Comparison of ENCODE assay signal across 11 cellular contexts in the genomic region with DNA sequence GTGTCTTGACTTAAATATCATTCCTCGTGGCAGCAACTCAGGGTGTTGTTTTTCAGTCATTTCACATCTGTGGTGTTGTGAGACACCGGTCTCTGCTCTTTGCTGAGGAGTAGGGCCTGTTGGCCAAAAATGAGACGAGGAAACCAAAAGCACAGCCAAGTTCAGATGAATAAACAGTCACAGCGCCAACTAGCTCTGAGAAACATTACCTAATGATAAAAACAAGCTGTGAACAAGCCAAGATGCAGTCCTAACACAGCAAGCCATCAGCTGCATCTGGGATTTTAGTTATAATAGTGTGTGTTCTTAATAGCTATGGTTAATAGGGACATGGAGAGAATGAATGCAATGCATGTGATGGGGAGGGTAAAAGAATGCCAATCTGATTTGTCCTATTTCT.
A peak's percentile ranks its signal among the peaks of the same experiment; 100 is the strongest.
DNase-seq lines count a peak whose midpoint lies in the region; ATAC-seq, FAIRE-seq and TF ChIP-seq lines count a peak whose summit lies in the region.
"Had no signal": no experiment of that assay in that cellular context is flagged by ENCODE, and none has a peak within 500 bp of the region (broad histone marks: within the 10 kb centered on the region; RNA-seq: fewer than 3 reads in every experiment).

No MANE protein-coding gene starts in this region.

- H4K5ac ChIP-seq in H1 (ENCODE audit: insufficient read length, low read depth, low read length): no peak overlapping the region

- no peak for TF ChIP-seq CTCF in HFF-Myc (IDR thresholded peaks at IDR 0.05; ENCODE audit: low read depth, low read length, missing control alignments)
- TF ChIP-seq CTCF in H1 (IDR thresholded peaks at IDR 0.05; ENCODE audit: control extremely low read depth in 1 of 3, insufficient read depth in 1 of 3, low read depth in 1 of 3, low read length in 3 of 3): no peak
- TF ChIP-seq CTCF in uterus (IDR thresholded peaks at IDR 0.05): no peak
- TF ChIP-seq CTCF in suprapubic skin (IDR thresholded peaks at IDR 0.05): no peak

- H3K79me1 ChIP-seq in H1 (ENCODE audit: low read depth, low read length) (no peaks in the 10 kb centered on the region), mesenchymal stem cell (replicated peaks; ENCODE audit: low read length, poor library complexity, severe bottlenecking) (no peaks in the 10 kb centered on the region)

- TF ChIP-seq POLR2A in H1 (IDR thresholded peaks at IDR 0.05; ENCODE audit: control extremely low read depth in 1 of 2, low read depth in 2 of 2, low read length in 2 of 2): no peak
- no peak for TF ChIP-seq POLR2A in uterus (IDR thresholded peaks at IDR 0.05)
- TF ChIP-seq POLR2A in suprapubic skin (IDR thresholded peaks at IDR 0.05): no peak

- H2BK15ac ChIP-seq in H1 (ENCODE audit: low read length) (no peak overlapping the region), mesenchymal stem cell (ENCODE audit: low read depth, poor library complexity, severe bottlenecking) (no peak overlapping the region)

- H2BK120ac ChIP-seq in H1 (replicated peaks; ENCODE audit: low read depth, low read length) (no peak overlapping the region), mesenchymal stem cell (ENCODE audit: low read depth, low read length) (no peak overlapping the region)

- H2BK12ac ChIP-seq in H1 (ENCODE audit: low read depth, low read length): no peak overlapping the region
- no peak overlapping the region for H2BK12ac ChIP-seq in mesenchymal stem cell (ENCODE audit: low read length in 2 of 2)

- no peak overlapping the region for H4K8ac ChIP-seq in H1 (ENCODE audit: extremely low read depth, insufficient read depth, low read length)
- H4K8ac ChIP-seq in mesenchymal stem cell (ENCODE audit: low read length): no peak overlapping the region

- H3K4ac ChIP-seq in H1 (replicated peaks; ENCODE audit: insufficient read length, low read depth, low read length) (no peak overlapping the region), mesenchymal stem cell (ENCODE audit: low read depth in 1 of 2, low read length in 2 of 2) (no peak overlapping the region)

- DNase-seq in HFF-Myc (ENCODE audit: extremely low read depth, low read depth): peak; percentile 3
- DNase-seq in H1 (ENCODE audit: low read depth in 1 of 2, low spot score in 2 of 2): no peak
- no peak for DNase-seq in mesenchymal stem cell
- peak; percentile 18 to 32 for DNase-seq in uterus
- no peak for DNase-seq in suprapubic skin (ENCODE audit: low spot score in 2 of 2)
- DNase-seq in NCI-H128 (lab: John Stamatoyannopoulos, UW; ENCODE audit: unreplicated experiment): no peak
- DNase-seq: activated T-cell treated with anti-CD3 and anti-CD28 coated beads, Interleukin-2, amount 50 U/mL, for 24 hours; NCI-H774 had no signal

- no peak for FAIRE-seq in H1 (lab: Jason Lieb, UNC)
- FAIRE-seq: D721Med had no signal

- no peak for TF ChIP-seq RAD21 in H1 (IDR thresholded peaks at IDR 0.05 in 1 of 2, conservative IDR thresholded peaks at IDR 0.05 in 1 of 2; ENCODE audit: low read depth in 2 of 2, low read length in 2 of 2)

- H3K23me2 ChIP-seq in H1 (ENCODE audit: low read depth, low read length): no peaks in the 10 kb centered on the region

- H3K4me1 ChIP-seq in H1 (replicated peaks in 1 of 4; ENCODE audit: control insufficient read depth in 3 of 4, insufficient read depth in 4 of 4, low read length in 3 of 4) (no peaks in the 10 kb centered on the region), mesenchymal stem cell (ENCODE audit: control insufficient read depth, insufficient read depth, low read depth, low read length) (no peaks in the 10 kb centered on the region), uterus (no peaks in the 10 kb centered on the region), suprapubic skin (no peaks in the 10 kb centered on the region)

- H3K18ac ChIP-seq in H1 (ENCODE audit: extremely low read depth, low read length) (no peak overlapping the region), mesenchymal stem cell (ENCODE audit: low read depth in 1 of 2, low read length in 2 of 2) (no peak overlapping the region)

- no peak overlapping the region for H3K4me3 ChIP-seq in HFF-Myc (replicated peaks; ENCODE audit: low read depth, low read length)
- no peak overlapping the region for H3K4me3 ChIP-seq in H1 (ENCODE audit: extremely low read depth in 1 of 4, insufficient read depth in 2 of 4, low read depth in 3 of 4, low read length in 4 of 4)
- peak overlapping the region in 1 of 2 experiments; percentile 49 for H3K4me3 ChIP-seq in mesenchymal stem cell (ENCODE audit: insufficient read depth in 1 of 2, low read depth in 1 of 2, low read length in 2 of 2)
- no peak overlapping the region for H3K4me3 ChIP-seq in uterus
- H3K4me3 ChIP-seq in suprapubic skin: no peak overlapping the region

- H3K27ac ChIP-seq in H1 (ENCODE audit: low read depth, low read length): no peak overlapping the region
- H3K27ac ChIP-seq in mesenchymal stem cell (ENCODE audit: low read length, poor library complexity, severe bottlenecking): no peak overlapping the region
- H3K27ac ChIP-seq in uterus: peak overlapping the region; percentile 3 to 49
- no peak overlapping the region for H3K27ac ChIP-seq in suprapubic skin

- H3K56ac ChIP-seq in H1 (replicated peaks; ENCODE audit: insufficient read length, low read depth, low read length): no peak overlapping the region

- CTCF ChIA-PET in H1 (lab: Charles Lee; ENCODE audit: partially characterized antibody): no interaction called here

- no peak overlapping the region for H2BK5ac ChIP-seq in H1 (ENCODE audit: low read depth, low read length)
- no peak overlapping the region for H2BK5ac ChIP-seq in mesenchymal stem cell (ENCODE audit: low read depth, low read length, poor library complexity, severe bottlenecking)

- no peak for ATAC-seq in HG03469 (IDR thresholded peaks at IDR 0.05; ENCODE audit: unreplicated experiment)
- ATAC-seq: SK-N-SH treated with all-trans-retinoic acid at 6 μM for 48 hours had no signal

- H4K91ac ChIP-seq in H1 (replicated peaks; ENCODE audit: insufficient read length, low read length) (no peak overlapping the region), mesenchymal stem cell (ENCODE audit: low read length) (no peak overlapping the region)

- H2AK5ac ChIP-seq in H1 (ENCODE audit: low read depth, low read length): no peak overlapping the region
- H2AK5ac ChIP-seq in mesenchymal stem cell (ENCODE audit: low read length, severe bottlenecking): no peak overlapping the region

- H2BK20ac ChIP-seq in H1 (ENCODE audit: low read length): no peak overlapping the region

- H2AFZ ChIP-seq in H1 (ENCODE audit: low read length): peak overlapping the region; percentile 23; the same call in 1 of the 2 replicates
- H2AFZ ChIP-seq in mesenchymal stem cell (ENCODE audit: low read depth, low read length): no peak overlapping the region

- no peak overlapping the region for H3K14ac ChIP-seq in H1 (ENCODE audit: insufficient read length)
- H3K14ac ChIP-seq in mesenchymal stem cell (ENCODE audit: low read length in 2 of 2): no peak overlapping the region

- intact Hi-C loops in uterus (cut with DNase I; ENCODE audit: low total_unique reads): no loop called here

- no peaks in the 10 kb centered on the region for H3K27me3 ChIP-seq in H1 (replicated peaks in 1 of 4; ENCODE audit: control insufficient read depth in 3 of 4, extremely low read depth in 1 of 4, insufficient read depth in 3 of 4, low read length in 3 of 4)
- H3K27me3 ChIP-seq in mesenchymal stem cell (ENCODE audit: control insufficient read depth in 1 of 2, insufficient read depth in 1 of 2, low read length in 2 of 2): no peaks in the 10 kb centered on the region
- no peaks in the 10 kb centered on the region for H3K27me3 ChIP-seq in uterus
- no peaks in the 10 kb centered on the region for H3K27me3 ChIP-seq in suprapubic skin

- POLR2A ChIA-PET in H1 (lab: Charles Lee; ENCODE audit: partially characterized antibody): no interaction called here

- H3K36me3 ChIP-seq in H1 (ENCODE audit: control insufficient read depth in 2 of 4, insufficient read depth in 4 of 4, low read length in 3 of 4) (no peaks in the 10 kb centered on the region), mesenchymal stem cell (ENCODE audit: control insufficient read depth in 1 of 2, insufficient read depth in 2 of 2, low read depth in 1 of 2, low read length in 2 of 2) (no peaks in the 10 kb centered on the region), uterus (no peaks in the 10 kb centered on the region), suprapubic skin (no peaks in the 10 kb centered on the region)

- H3K4me2 ChIP-seq in H1 (ENCODE audit: insufficient read depth in 1 of 2, low read depth in 2 of 2, low read length in 2 of 2) (no peak overlapping the region), mesenchymal stem cell (ENCODE audit: low read length, poor library complexity, severe bottlenecking) (no peak overlapping the region)

- H4K20me1 ChIP-seq in H1 (replicated peaks in 1 of 2; ENCODE audit: control insufficient read depth in 1 of 2, insufficient read depth in 2 of 2, low read length in 2 of 2): no peaks in the 10 kb centered on the region

- H3K79me2 ChIP-seq in H1 (ENCODE audit: control insufficient read depth in 1 of 2, insufficient read depth in 2 of 2, low read length in 2 of 2): no peaks in the 10 kb centered on the region

- no peak overlapping the region for H3K23ac ChIP-seq in H1 (ENCODE audit: insufficient read length)
- H3K23ac ChIP-seq in mesenchymal stem cell (ENCODE audit: low read length in 2 of 2): no peak overlapping the region

- WGBS in H1 (ENCODE audit: extremely low coverage in 1 of 2, insufficient coverage in 1 of 2, insufficient read length in 1 of 2, insufficient replicate concordance in 2 of 2, low coverage in 1 of 2, low lambda C conversion rate in 2 of 2, missing lambda C conversion rate in 1 of 2), 2 experiments: 90% methylated on average over 4 of the region's 4 CpGs; no CpG with 5 or more reads in 1 of the 2 experiments
- 96% methylated on average over 4 of the region's 4 CpGs for WGBS in mesenchymal stem cell
- 46% methylated on average over 4 of the region's 4 CpGs for WGBS in suprapubic skin

- no peaks in the 10 kb centered on the region for H3K9me3 ChIP-seq in H1 (ENCODE audit: insufficient read depth in 2 of 2, low read depth in 1 of 2, low read length in 1 of 2)
- no peaks in the 10 kb centered on the region for H3K9me3 ChIP-seq in mesenchymal stem cell (ENCODE audit: control insufficient read depth, low read length)
- H3K9me3 ChIP-seq in uterus: no peaks in the 10 kb centered on the region
- H3K9me3 ChIP-seq in suprapubic skin: no peaks in the 10 kb centered on the region

- TF ChIP-seq EP300 in H1 (IDR thresholded peaks at IDR 0.05; ENCODE audit: borderline replicate concordance in 1 of 2, low read depth in 2 of 2, low read length in 2 of 2) (no peak), suprapubic skin (IDR thresholded peaks at IDR 0.05) (no peak)

- H3K9ac ChIP-seq in H1 (replicated peaks in 1 of 4; ENCODE audit: extremely low read depth in 1 of 4, low read depth in 3 of 4, low read length in 3 of 4) (no peak overlapping the region), mesenchymal stem cell (ENCODE audit: low read length) (peak overlapping the region; percentile 11)

TF ChIP-seq in H1, 55 proteins besides CTCF, POLR2A, EP300 and RAD21:
- TF ChIP-seq POLR2AphosphoS5 (IDR thresholded peaks at IDR 0.05; ENCODE audit: low read depth, low read length) (no peak), CBX8 (IDR thresholded peaks at IDR 0.05; ENCODE audit: borderline replicate concordance, low read depth, low read length) (no peak), SP4 (IDR thresholded peaks at IDR 0.05; ENCODE audit: low read length) (no peak), EGR1 (IDR thresholded peaks at IDR 0.05; ENCODE audit: borderline replicate concordance, low read depth, low read length) (no peak)
TF ChIP-seq in H1: peak in this region for 0.

Comparison
In these comparisons a context has a peak if more than half of its experiments do, and no peak if none do; other contexts are left out.
1. DNase-seq: peak in HFF-Myc (single experiment) and uterus (2 of 2); none in H1 (0 of 2), mesenchymal stem cell (single experiment), suprapubic skin (0 of 2) and NCI-H128 (single experiment).
2. H3K27ac ChIP-seq: peak in uterus (2 of 2); none in H1 (single experiment), mesenchymal stem cell (single experiment) and suprapubic skin (single experiment).